Comparison of ENCODE assay signal across 1 cellular context in genomic region chr1:2921970-2922686, GRCh38.
A peak's percentile ranks its signal among the peaks of the same experiment; 100 is the strongest.
TF ChIP-seq lines count a peak whose summit lies in the region.

No MANE protein-coding gene starts in this region.

TF ChIP-seq in HEK293, 187 proteins besides CTCF, POLR2A, EP300 and RAD21 (continued from another document):
- TF ChIP-seq ZNF280D (tag by site-specific recombination; IDR thresholded peaks at IDR 0.05) (no peak), PRDM1 (tag by site-specific recombination; IDR thresholded peaks at IDR 0.05) (no peak), ZFHX2 (tag by site-specific recombination; conservative IDR thresholded peaks at IDR 0.05) (peak; percentile 85), ZBTB20 (tag by site-specific recombination; IDR thresholded peaks at IDR 0.05) (peak; percentile 76), ZIC2 (tag by site-specific recombination; IDR thresholded peaks at IDR 0.05) (peak; percentile 26; the same call in 1 of the 2 replicates), EGR2 (tag by site-specific recombination; IDR thresholded peaks at IDR 0.05; ENCODE audit: low read depth) (peak; percentile 76), ZNF366 (tag by site-specific recombination; conservative IDR thresholded peaks at IDR 0.05) (0 out of 2 replicates have a peak, but pooled peaks have one; percentile 18), GLIS1 (tag by site-specific recombination; IDR thresholded peaks at IDR 0.05) (peak; percentile 44; the same call in 1 of the 2 replicates), GLIS2 (tag by site-specific recombination; IDR thresholded peaks at IDR 0.05) (peak; percentile 65), BCL11B (tag by site-specific recombination; IDR thresholded peaks at IDR 0.05; ENCODE audit: low read depth) (no peak), ZNF423 (tag by site-specific recombination; IDR thresholded peaks at IDR 0.05) (peak; percentile 78), ZNF510 (tag by site-specific recombination; IDR thresholded peaks at IDR 0.05; ENCODE audit: insufficient replicate concordance) (no peak)
